In the genomic region with DNA sequence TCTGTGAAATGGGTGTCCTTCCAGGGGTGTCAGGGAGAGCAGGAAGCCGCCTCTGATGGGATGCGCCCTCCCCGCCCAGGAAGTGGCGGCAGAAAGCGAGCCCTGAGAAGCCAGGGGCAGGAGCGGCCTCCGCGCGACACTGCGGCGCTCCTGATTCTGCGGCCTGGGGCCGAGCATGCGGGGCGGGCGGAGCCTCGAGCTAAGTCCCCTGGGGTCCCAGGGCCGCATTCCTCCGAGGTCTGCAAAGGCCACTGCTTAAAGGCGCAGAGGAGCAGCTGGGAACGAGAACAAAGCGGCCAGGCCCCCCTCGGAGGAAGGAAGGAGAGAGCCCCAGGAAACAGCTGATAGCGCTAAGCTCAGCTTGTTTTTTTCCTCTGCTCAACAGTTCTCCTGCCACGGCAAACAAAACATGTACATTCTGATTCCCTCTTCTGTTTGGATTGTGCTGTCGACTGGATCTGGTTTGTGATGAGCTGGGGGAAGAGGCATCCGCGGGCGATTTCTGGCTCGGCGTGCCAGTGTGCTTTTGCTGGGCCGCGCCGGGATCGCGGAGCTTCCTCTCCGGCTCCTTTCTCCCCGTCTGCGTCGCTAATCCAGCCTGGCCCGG, we compare ENCODE assay signal across 8 cellular contexts. TPM values are rescaled to one million over a fixed set of nuclear protein-coding genes. Genes with fewer than 3 reads are reported as not detected.
A peak's percentile ranks its signal among the peaks of the same experiment; 100 is the strongest.
DNase-seq lines count a peak whose midpoint lies in the region; ATAC-seq, FAIRE-seq and TF ChIP-seq lines count a peak whose summit lies in the region.

No MANE protein-coding gene starts in this region.

- peaks cover 16% of the 10 kb centered on the region for H3K4me1 ChIP-seq in endothelial cell of umbilical vein (ENCODE audit: control insufficient read depth, extremely low read depth, insufficient read depth, low read length)

- H3K9me3 Mint-ChIP-seq in activated CD4-positive, alpha-beta memory T cell treated with anti-CD3 and anti-CD28 coated beads, Interleukin-2, amount 10 ng/mL, durations not matched to agents 7 days and 5 days, result peaks cover 3% of the 10 kb centered on the region
- peaks cover 3% of the 10 kb centered on the region for H3K9me3 Mint-ChIP-seq in mesothelial cell of epicardium
- H3K9me3 Mint-ChIP-seq in stimulated activated naive CD8-positive, alpha-beta T cell treated with anti-CD3 and anti-CD28 coated beads, Interleukin-15, amount 100 ng/mL, for 72 hours, result no peaks in the 10 kb centered on the region

- H3K27me3 Mint-ChIP-seq in activated CD4-positive, alpha-beta memory T cell treated with anti-CD3 and anti-CD28 coated beads, Interleukin-2, amount 10 ng/mL, durations not matched to agents 7 days and 5 days, result peaks cover 3% of the 10 kb centered on the region
- H3K27me3 Mint-ChIP-seq in mesothelial cell of epicardium (ENCODE audit: low read depth), result no peaks in the 10 kb centered on the region
- no peaks in the 10 kb centered on the region for H3K27me3 Mint-ChIP-seq in stimulated activated naive CD8-positive, alpha-beta T cell treated with anti-CD3 and anti-CD28 coated beads, Interleukin-15, amount 100 ng/mL, for 72 hours

- peak overlapping the region; percentile 45 for H3K4me2 ChIP-seq in endothelial cell of umbilical vein (ENCODE audit: insufficient read depth, low read length)

- H4K20me1 ChIP-seq in endothelial cell of umbilical vein (replicated peaks; ENCODE audit: control insufficient read depth, extremely low read depth, insufficient read depth, low read length), result no peaks in the 10 kb centered on the region

- FAIRE-seq in endothelial cell of umbilical vein (lab: Jason Lieb, UNC), result peak; percentile 93

- H3K9ac ChIP-seq in endothelial cell of umbilical vein (replicated peaks; ENCODE audit: extremely low read depth, insufficient read depth, low read length), result peak overlapping the region; percentile 36

- peaks cover 46% of the 10 kb centered on the region for H3K4me1 Mint-ChIP-seq in activated CD4-positive, alpha-beta memory T cell treated with anti-CD3 and anti-CD28 coated beads, Interleukin-2, amount 10 ng/mL, durations not matched to agents 7 days and 5 days
- peaks cover 38% of the 10 kb centered on the region for H3K4me1 Mint-ChIP-seq in mesothelial cell of epicardium
- peaks cover 56% of the 10 kb centered on the region for H3K4me1 Mint-ChIP-seq in stimulated activated naive CD8-positive, alpha-beta T cell treated with anti-CD3 and anti-CD28 coated beads, Interleukin-15, amount 100 ng/mL, for 72 hours

- peak overlapping the region; percentile 45 for H3K27ac ChIP-seq in endothelial cell of umbilical vein (ENCODE audit: insufficient read depth, low read depth, low read length)

- no peaks in the 10 kb centered on the region for H3K36me3 Mint-ChIP-seq in activated CD4-positive, alpha-beta memory T cell treated with anti-CD3 and anti-CD28 coated beads, Interleukin-2, amount 10 ng/mL, durations not matched to agents 7 days and 5 days (ENCODE audit: low read depth)
- peaks cover 3% of the 10 kb centered on the region for H3K36me3 Mint-ChIP-seq in mesothelial cell of epicardium

- dilution Hi-C loops in endothelial cell of umbilical vein (cut with MboI; ENCODE audit: extremely low pct_ligation_motif_present, low sequenced_read_pairs), result no loop called here

- peak; percentile 44 for TF ChIP-seq POLR2A in endothelial cell of umbilical vein (IDR thresholded peaks at IDR 0.05; ENCODE audit: low read depth, low read length)

- H3K36me3 ChIP-seq in endothelial cell of umbilical vein (ENCODE audit: control insufficient read depth in 2 of 2, extremely low read depth in 1 of 2, insufficient read depth in 2 of 2, low read length in 2 of 2), result no peaks in the 10 kb centered on the region

- H3K9me1 ChIP-seq in endothelial cell of umbilical vein (replicated peaks; ENCODE audit: control insufficient read depth, extremely low read depth, insufficient read depth, low read length), result no peaks in the 10 kb centered on the region

- H3K27me3 ChIP-seq in endothelial cell of umbilical vein (ENCODE audit: control insufficient read depth in 2 of 2, insufficient read depth in 2 of 2, low read length in 2 of 2), result no peaks in the 10 kb centered on the region

- no peaks in the 10 kb centered on the region for H3K79me2 ChIP-seq in endothelial cell of umbilical vein (ENCODE audit: control insufficient read depth, insufficient read depth, low read length)

- POLR2A ChIA-PET in activated CD4-positive, alpha-beta memory T cell treated with anti-CD3 and anti-CD28 coated beads, Interleukin-2, amount 10 ng/mL, durations not matched to agents 7 days and 5 days (lab: Charles Lee), result interaction anchor here (0.5 to 5.1 kb wide), 21 partner anchors 9 to 927 kb away, joined by 3 to 65 read pairs (median 5); a partner anchor contains a TSS
- POLR2A ChIA-PET in endothelial cell of umbilical vein (lab: Charles Lee), result interaction anchor here (0.9 to 1.2 kb wide), 4 partner anchors 43 to 79 kb away, joined by 3 to 5 read pairs (median 4); a partner anchor contains a TSS

- peak overlapping the region; percentile 84 for H3K4me3 Mint-ChIP-seq in activated CD4-positive, alpha-beta memory T cell treated with anti-CD3 and anti-CD28 coated beads, Interleukin-2, amount 10 ng/mL, durations not matched to agents 7 days and 5 days
- H3K4me3 Mint-ChIP-seq in mesothelial cell of epicardium, result peak overlapping the region; percentile 59
- peak overlapping the region; percentile 86 to 90 for H3K4me3 Mint-ChIP-seq in stimulated activated naive CD8-positive, alpha-beta T cell treated with anti-CD3 and anti-CD28 coated beads, Interleukin-15, amount 100 ng/mL, for 72 hours

- H3K4me3 ChIP-seq in endothelial cell of umbilical vein (replicated peaks in 1 of 3; ENCODE audit: insufficient read depth in 1 of 3, low read depth in 1 of 3, low read length in 3 of 3), result peak overlapping the region in 1 of 3 experiments; percentile 3

- peak overlapping the region; percentile 66 for H2AFZ ChIP-seq in endothelial cell of umbilical vein (ENCODE audit: low read depth, low read length)

- BruUV-seq in endothelial cell of umbilical vein (replicated peaks; lab: Mats Ljungman, UMichigan), result no TSS peak

- TF ChIP-seq CTCF in endothelial cell of umbilical vein (IDR thresholded peaks at IDR 0.05; ENCODE audit: extremely low read depth in 1 of 2, insufficient read depth in 1 of 2, low read depth in 1 of 2, low read length in 2 of 2), result no peak
- TF ChIP-seq CTCF in mesothelial cell of epicardium (IDR thresholded peaks at IDR 0.05; ENCODE audit: unreplicated experiment), result no peak

- no peaks in the 10 kb centered on the region for H3K9me3 ChIP-seq in endothelial cell of umbilical vein (replicated peaks; ENCODE audit: control insufficient read depth, insufficient read depth, low read length)

- intact Hi-C loops in endothelial cell of umbilical vein (cut with micrococcal nuclease), result loop anchor here (1.0 to 2.0 kb wide), 3 partner anchors 44 to 78 kb away; no protein-coding TSS in a partner anchor

- CTCF ChIA-PET in activated CD4-positive, alpha-beta memory T cell treated with anti-CD3 and anti-CD28 coated beads, Interleukin-2, amount 10 ng/mL, durations not matched to agents 7 days and 5 days (lab: Charles Lee), result interaction anchor here (0.8 to 2.8 kb wide), 8 partner anchors 30 to 156 kb away, joined by 3 to 31 read pairs (median 6); a partner anchor contains a TSS
- CTCF ChIA-PET in endothelial cell of umbilical vein (lab: Charles Lee), result interaction anchor here (0.7 to 2.4 kb wide), 12 partner anchors 9 to 116 kb away, joined by 3 to 17 read pairs (median 4); no protein-coding TSS in a partner anchor

- DNase-seq in DMS79 (lab: John Stamatoyannopoulos, UW) (peak; percentile 42), endothelial cell of umbilical vein (ENCODE audit: low read depth, low spot score) (peak; percentile 87), mesothelial cell of epicardium (ENCODE audit: low spot score in 2 of 2, unreplicated experiment in 2 of 2) (peak in 1 of 2 experiments; percentile 55), NCI-H526 treated with DMSO at 0.1 percent for 48 hours (lab: John Stamatoyannopoulos, UW) (no peak)
- peak; percentile 58 for DNase-seq in activated CD4-positive, alpha-beta memory T cell treated with anti-CD3 and anti-CD28 coated beads, Interleukin-2, amount 10 ng/mL, durations not matched to agents 7 days and 5 days
- DNase-seq in stimulated activated naive CD8-positive, alpha-beta T cell treated with anti-CD3 and anti-CD28 coated beads, Interleukin-15, amount 100 ng/mL, for 72 hours, result peak in 1 of 2 donors; percentile 47

- peak; percentile 25 for ATAC-seq in HG03039 (IDR thresholded peaks at IDR 0.05; ENCODE audit: unreplicated experiment)
- ATAC-seq in stimulated activated naive CD8-positive, alpha-beta T cell treated with anti-CD3 and anti-CD28 coated beads, Interleukin-15, amount 100 ng/mL, for 72 hours, result peak; percentile 48
- no peak for ATAC-seq in HG03439 (IDR thresholded peaks at IDR 0.05; ENCODE audit: unreplicated experiment)

- H3K27ac Mint-ChIP-seq in activated CD4-positive, alpha-beta memory T cell treated with anti-CD3 and anti-CD28 coated beads, Interleukin-2, amount 10 ng/mL, durations not matched to agents 7 days and 5 days, result peak overlapping the region; percentile 97
- H3K27ac Mint-ChIP-seq in mesothelial cell of epicardium, result peak overlapping the region; percentile 94
- peak overlapping the region; percentile 98 to 99 for H3K27ac Mint-ChIP-seq in stimulated activated naive CD8-positive, alpha-beta T cell treated with anti-CD3 and anti-CD28 coated beads, Interleukin-15, amount 100 ng/mL, for 72 hours

RNA-seq across cellular contexts. Expression of a gene that starts 34.1 kb away (rescaled TPM):
- not detected for total RNA-seq in activated CD4-positive, alpha-beta memory T cell treated with anti-CD3 and anti-CD28 coated beads, Interleukin-2, amount 10 ng/mL, durations not matched to agents 7 days and 5 days
- not detected in 2 replicates for total RNA-seq in endothelial cell of umbilical vein
- not detected in 2 replicates for polyA plus RNA-seq in endothelial cell of umbilical vein
- not detected in 2 replicates for polyA plus RNA-seq in endothelial cell of umbilical vein (2011; cell fraction: cytosol; rRNA removed)
- not detected in 2 replicates for polyA plus RNA-seq in endothelial cell of umbilical vein (2011; cell fraction: nucleus; rRNA removed)
- not detected in 2 replicates for polyA plus RNA-seq in endothelial cell of umbilical vein (2012)
- polyA minus RNA-seq in endothelial cell of umbilical vein, result not detected in 2 replicates
- polyA minus RNA-seq in endothelial cell of umbilical vein (2011; cell fraction: cytosol; rRNA and poly(A)+ RNA removed), result not detected
- not detected in 2 replicates for polyA minus RNA-seq in endothelial cell of umbilical vein (2011; cell fraction: nucleus; rRNA and poly(A)+ RNA removed)
- 0.11 TPM in 1 of 3 replicates, not detected in the others for total RNA-seq in mesothelial cell of epicardium

RNA-seq across cellular contexts. Expression of a gene that starts 59.2 kb away (rescaled TPM):
- total RNA-seq in activated CD4-positive, alpha-beta memory T cell treated with anti-CD3 and anti-CD28 coated beads, Interleukin-2, amount 10 ng/mL, durations not matched to agents 7 days and 5 days, result 10 to 100 TPM; 68.8 to 72.9 TPM
- total RNA-seq in endothelial cell of umbilical vein (121 and 136 TPM in 2 replicates), mesothelial cell of epicardium (94.3 to 100 TPM (median 95.6 TPM) in 3 replicates)
- polyA plus RNA-seq in endothelial cell of umbilical vein, result 89.5 and 120 TPM in 2 replicates
- 143 and 148 TPM in 2 replicates for polyA plus RNA-seq in endothelial cell of umbilical vein (2011; cell fraction: cytosol; rRNA removed)
- 34.5 and 41.4 TPM in 2 replicates for polyA plus RNA-seq in endothelial cell of umbilical vein (2011; cell fraction: nucleus; rRNA removed)
- polyA plus RNA-seq in endothelial cell of umbilical vein (2012), result 90.3 and 101 TPM in 2 replicates
- 23.6 and 29.2 TPM in 2 replicates for polyA minus RNA-seq in endothelial cell of umbilical vein
- 18.6 TPM for polyA minus RNA-seq in endothelial cell of umbilical vein (2011; cell fraction: cytosol; rRNA and poly(A)+ RNA removed)
- polyA minus RNA-seq in endothelial cell of umbilical vein (2011; cell fraction: nucleus; rRNA and poly(A)+ RNA removed), result 13.6 and 13.8 TPM in 2 replicates
